25 cellular contexts compared by ENCODE assay signal in genomic region chr1:9904571-9904970, GRCh38. TPM values are rescaled to one million over a fixed set of nuclear protein-coding genes. Genes with fewer than 3 reads are reported as not detected.
DNase-seq lines count a peak whose midpoint lies in the region; ATAC-seq and TF ChIP-seq lines count a peak whose summit lies in the region.
"Had no signal": no experiment of that assay in that cellular context is flagged by ENCODE, and none has a peak within 500 bp of the region (broad histone marks: within the 10 kb centered on the region; RNA-seq: fewer than 3 reads in every experiment).

No MANE protein-coding gene starts in this region.

- TF ChIP-seq POLR2A in IMR-90 (IDR thresholded peaks at IDR 0.05; ENCODE audit: low read depth, low read length) = no peak

- no peak for TF ChIP-seq RAD21 in IMR-90 (IDR thresholded peaks at IDR 0.05; ENCODE audit: low read length)

- dilution Hi-C loops in IMR-90 (cut with HindIII; ENCODE audit: low sequenced_read_pairs, unreplicated experiment) = no loop called here

- H3K4me1 Mint-ChIP-seq in activated CD4-positive, alpha-beta memory T cell treated with anti-CD3 and anti-CD28 coated beads for 36 hours (ENCODE audit: low read depth) = peaks cover 48% of the 10 kb centered on the region
- H3K4me1 Mint-ChIP-seq in activated CD4-positive, alpha-beta memory T cell treated with anti-CD3 and anti-CD28 coated beads, Interleukin-2, amount 10 ng/mL, durations not matched to agents 7 days and 5 days = peaks cover 44% of the 10 kb centered on the region

- H4K91ac ChIP-seq in IMR-90 (ENCODE audit: insufficient read depth, low read depth, low read length) = no peak overlapping the region

- H4K8ac ChIP-seq in IMR-90 (ENCODE audit: low read depth in 2 of 2, low read length in 2 of 2) = no peak overlapping the region

- no peaks in the 10 kb centered on the region for H3K27me3 Mint-ChIP-seq in activated CD4-positive, alpha-beta memory T cell treated with anti-CD3 and anti-CD28 coated beads for 36 hours
- peaks cover 3% of the 10 kb centered on the region for H3K27me3 Mint-ChIP-seq in activated CD4-positive, alpha-beta memory T cell treated with anti-CD3 and anti-CD28 coated beads, Interleukin-2, amount 10 ng/mL, durations not matched to agents 7 days and 5 days
- H3K27me3 Mint-ChIP-seq: activated naive CD8-positive, alpha-beta T cell treated with anti-CD3 and anti-CD28 coated beads for 36 hours; B cell; effector memory CD8-positive, alpha-beta T cell had no signal

- WGBS in IMR-90 (ENCODE audit: extremely low coverage in 2 of 2, insufficient read length in 1 of 2), 2 experiments = no CpG with 5 or more reads among the region's 3 CpGs

- ATAC-seq in IMR-90 (ENCODE audit: low read depth) (peak; percentile 35; the same call in 1 of the 2 replicates), GM21367 (IDR thresholded peaks at IDR 0.05; ENCODE audit: unreplicated experiment) (no peak), HG02840 (IDR thresholded peaks at IDR 0.05; ENCODE audit: low FRiP score, unreplicated experiment) (no peak)
- ATAC-seq: effector memory CD8-positive, alpha-beta T cell had no signal

- H3K4me3 Mint-ChIP-seq in activated CD4-positive, alpha-beta memory T cell treated with anti-CD3 and anti-CD28 coated beads for 36 hours = no peak overlapping the region
- H3K4me3 Mint-ChIP-seq in activated CD4-positive, alpha-beta memory T cell treated with anti-CD3 and anti-CD28 coated beads, Interleukin-2, amount 10 ng/mL, durations not matched to agents 7 days and 5 days = no peak overlapping the region
- H3K4me3 Mint-ChIP-seq: activated naive CD8-positive, alpha-beta T cell treated with anti-CD3 and anti-CD28 coated beads for 36 hours; B cell; effector memory CD8-positive, alpha-beta T cell had no signal

- intact Hi-C loops in activated CD4-positive, alpha-beta memory T cell treated with anti-CD3 and anti-CD28 coated beads for 36 hours (cut with micrococcal nuclease) = loop anchor here (1.0 to 5.0 kb wide), 4 partner anchors 39 to 608 kb away; partner anchors contain the start of genes LZIC and NMNAT1
- intact Hi-C loops in IMR-90 (cut with micrococcal nuclease) = no loop called here

- peak overlapping the region; percentile 39 for H2AK9ac ChIP-seq in IMR-90 (replicated peaks; ENCODE audit: low read depth, low read length, poor library complexity)

- H3K27ac ChIP-seq in IMR-90 (ENCODE audit: insufficient read depth, low read length) (no peak overlapping the region), brain microvascular endothelial cell (peak overlapping the region; percentile 22)
- H3K27ac ChIP-seq: prostate gland, skin epidermis, thyroid gland had no signal

- DNase-seq in activated CD4-positive, alpha-beta memory T cell treated with anti-CD3 and anti-CD28 coated beads for 36 hours = no peak
- DNase-seq in activated CD4-positive, alpha-beta memory T cell treated with anti-CD3 and anti-CD28 coated beads, Interleukin-2, amount 10 ng/mL, durations not matched to agents 7 days and 5 days = no peak
- peak; percentile 54 for DNase-seq in IMR-90
- peak; percentile 48 for DNase-seq in brain microvascular endothelial cell
- peak; percentile 32 for DNase-seq in non-pigmented ciliary epithelial cell (ENCODE audit: low read depth)
- DNase-seq in kidney tubule cell (ENCODE audit: low spot score) = no peak
- DNase-seq: activated CD4-positive, alpha-beta T cell treated with anti-CD3 and anti-CD28 coated beads for 1 hour; activated naive CD8-positive, alpha-beta T cell treated with anti-CD3 and anti-CD28 coated beads for 36 hours; COR-L47; DMS79; effector memory CD8-positive, alpha-beta T cell; esophagus squamous epithelium; NCI-H1048; NCI-H187 treated with DMSO at 0.1 percent for 48 hours; NCI-H2227 treated with DMSO at 0.1 percent for 48 hours; NCI-H748 treated with DMSO at 0.1 percent for 48 hours; SHP77; stimulated activated naive CD4-positive, alpha-beta T cell; thyroid gland had no signal

- TF ChIP-seq CTCF in IMR-90 (conservative IDR thresholded peaks at IDR 0.05; ENCODE audit: low read depth, low read length) (no peak), brain microvascular endothelial cell (IDR thresholded peaks at IDR 0.05; ENCODE audit: low read depth, low read length, missing control alignments) (no peak)

- H3K79me1 ChIP-seq in IMR-90 (ENCODE audit: low read depth in 1 of 2, low read length in 2 of 2) = peaks cover 47 to 73% of the 10 kb centered on the region in 2 experiments

- peak overlapping the region; percentile 24; the same call in 1 of the 2 replicates for H3K4ac ChIP-seq in IMR-90 (ENCODE audit: low read depth, low read length)

- H3K27ac Mint-ChIP-seq in activated CD4-positive, alpha-beta memory T cell treated with anti-CD3 and anti-CD28 coated beads for 36 hours = peak overlapping the region; percentile 75
- no peak overlapping the region for H3K27ac Mint-ChIP-seq in activated CD4-positive, alpha-beta memory T cell treated with anti-CD3 and anti-CD28 coated beads, Interleukin-2, amount 10 ng/mL, durations not matched to agents 7 days and 5 days
- H3K27ac Mint-ChIP-seq: activated naive CD8-positive, alpha-beta T cell treated with anti-CD3 and anti-CD28 coated beads for 36 hours; B cell had no signal

- no TSS peak for BruUV-seq in IMR-90 (replicated peaks; lab: Mats Ljungman, UMichigan)

- H3K9me1 ChIP-seq in IMR-90 (ENCODE audit: insufficient read depth, low read length) = peaks cover 18% of the 10 kb centered on the region

- H3K4me3 ChIP-seq in IMR-90 (ENCODE audit: insufficient read depth, low read depth, low read length) (no peak overlapping the region), brain microvascular endothelial cell (ENCODE audit: low read depth, low read length) (no peak overlapping the region)
- H3K4me3 ChIP-seq: esophagus squamous epithelium, prostate gland, skin epidermis, thyroid gland had no signal

- peak overlapping the region; percentile 3 for H3K14ac ChIP-seq in IMR-90 (replicated peaks; ENCODE audit: low read depth, low read length)

- H3K27me3 ChIP-seq in IMR-90 (ENCODE audit: control insufficient read depth, insufficient read depth, low read length) = no peaks in the 10 kb centered on the region
- H3K27me3 ChIP-seq in brain microvascular endothelial cell (replicated peaks) = no peaks in the 10 kb centered on the region
- H3K27me3 ChIP-seq: esophagus squamous epithelium, thyroid gland had no signal

- H3K18ac ChIP-seq in IMR-90 (ENCODE audit: low read depth, low read length) = no peak overlapping the region

- no peak overlapping the region for H3K9ac ChIP-seq in IMR-90 (ENCODE audit: low read depth, low read length)

- POLR2A ChIA-PET in activated CD4-positive, alpha-beta memory T cell treated with anti-CD3 and anti-CD28 coated beads for 36 hours (lab: Charles Lee) = interaction anchor here (0.5 to 2.0 kb wide), 6 partner anchors 39 to 394 kb away, joined by 3 to 13 read pairs (median 4); partner anchors contain the start of genes LZIC and NMNAT1
- POLR2A ChIA-PET in activated CD4-positive, alpha-beta memory T cell treated with anti-CD3 and anti-CD28 coated beads, Interleukin-2, amount 10 ng/mL, durations not matched to agents 7 days and 5 days (lab: Charles Lee) = interaction anchor here (1.2 to 1.3 kb wide), 2 partner anchors 15 to 39 kb away, joined by 3 read pairs; partner anchors contain the start of gene NMNAT1
- POLR2A ChIA-PET in IMR-90 (lab: Charles Lee; ENCODE audit: unreplicated experiment) = interaction anchor here (0.5 kb wide), 1 partner anchor 46 kb away, joined by 4 read pairs; no protein-coding TSS in a partner anchor

- no peaks in the 10 kb centered on the region for H3K36me3 Mint-ChIP-seq in activated CD4-positive, alpha-beta memory T cell treated with anti-CD3 and anti-CD28 coated beads for 36 hours
- H3K36me3 Mint-ChIP-seq in activated CD4-positive, alpha-beta memory T cell treated with anti-CD3 and anti-CD28 coated beads, Interleukin-2, amount 10 ng/mL, durations not matched to agents 7 days and 5 days (ENCODE audit: low read depth) = no peaks in the 10 kb centered on the region
- H3K36me3 Mint-ChIP-seq: activated naive CD8-positive, alpha-beta T cell treated with anti-CD3 and anti-CD28 coated beads for 36 hours had no signal

- CTCF ChIA-PET in activated CD4-positive, alpha-beta memory T cell treated with anti-CD3 and anti-CD28 coated beads for 36 hours (lab: Charles Lee) = interaction anchor here (0.5 to 1.8 kb wide), 8 partner anchors 11 to 306 kb away, joined by 3 to 15 read pairs (median 5); partner anchors contain the start of genes KIF1B, LZIC and NMNAT1
- CTCF ChIA-PET in activated CD4-positive, alpha-beta memory T cell treated with anti-CD3 and anti-CD28 coated beads, Interleukin-2, amount 10 ng/mL, durations not matched to agents 7 days and 5 days (lab: Charles Lee) = interaction anchor here (0.7 to 1.1 kb wide), 3 partner anchors 11 to 38 kb away, joined by 3 to 4 read pairs (median 3); no protein-coding TSS in a partner anchor
- CTCF ChIA-PET in IMR-90 (lab: Yijun Ruan, JAX) = interaction anchor here (0.7 kb wide), 1 partner anchor 13 kb away, joined by 3 read pairs; no protein-coding TSS in a partner anchor

- no peak overlapping the region for H4K5ac ChIP-seq in IMR-90 (ENCODE audit: low read depth, low read length)

- H2AFZ ChIP-seq in IMR-90 (replicated peaks; ENCODE audit: low read length, poor library complexity) = no peak overlapping the region

- H2AK5ac ChIP-seq in IMR-90 (ENCODE audit: low read depth, low read length) = 0 out of 2 replicates have a peak overlapping the region, but pooled peaks have one; percentile 7

- peaks cover 8% of the 10 kb centered on the region for H3K4me1 ChIP-seq in IMR-90 (ENCODE audit: control insufficient read depth, insufficient read depth, low read length)

- H4K20me1 ChIP-seq in IMR-90 (ENCODE audit: insufficient read depth, low read length) = no peaks in the 10 kb centered on the region; the same call in 1 of the 2 replicates

- no peaks in the 10 kb centered on the region for H3K9me3 ChIP-seq in IMR-90 (ENCODE audit: control insufficient read depth, insufficient read depth, low read length)
- H3K9me3 ChIP-seq: esophagus squamous epithelium, prostate gland, thyroid gland had no signal

- no peaks in the 10 kb centered on the region for H3K9me3 Mint-ChIP-seq in activated CD4-positive, alpha-beta memory T cell treated with anti-CD3 and anti-CD28 coated beads for 36 hours
- H3K9me3 Mint-ChIP-seq in activated CD4-positive, alpha-beta memory T cell treated with anti-CD3 and anti-CD28 coated beads, Interleukin-2, amount 10 ng/mL, durations not matched to agents 7 days and 5 days = no peaks in the 10 kb centered on the region
- H3K9me3 Mint-ChIP-seq: activated naive CD8-positive, alpha-beta T cell treated with anti-CD3 and anti-CD28 coated beads for 36 hours; effector memory CD8-positive, alpha-beta T cell; nephron had no signal

- H2BK5ac ChIP-seq in IMR-90 (ENCODE audit: low read depth, low read length, poor library complexity, severe bottlenecking) = peak overlapping the region; percentile 21

- no peak overlapping the region; the same call in 1 of the 2 replicates for H2BK120ac ChIP-seq in IMR-90 (ENCODE audit: low read depth, low read length)

- H2BK15ac ChIP-seq in IMR-90 (ENCODE audit: low read depth, low read length) = peak overlapping the region; percentile 34; the same call in 1 of the 3 replicates

- H3K36me3 ChIP-seq in IMR-90 (ENCODE audit: control insufficient read depth, insufficient read depth, low read length) (no peaks in the 10 kb centered on the region), brain microvascular endothelial cell (replicated peaks) (no peaks in the 10 kb centered on the region)
- H3K36me3 ChIP-seq: esophagus squamous epithelium, prostate gland, thyroid gland had no signal

- peak overlapping the region; percentile 42; the same call in 1 of the 2 replicates for H3K23ac ChIP-seq in IMR-90 (ENCODE audit: low read depth, low read length)

- no peak overlapping the region for H3K56ac ChIP-seq in IMR-90 (ENCODE audit: extremely low read depth, insufficient read depth, low read length)

- H3K4me2 ChIP-seq in IMR-90 (ENCODE audit: low read depth, low read length) = no peak overlapping the region

- in situ Hi-C loops in IMR-90 (cut with MboI; ENCODE audit: low sequenced_read_pairs) = no loop called here
- in situ Hi-C loops in brain microvascular endothelial cell (cut with HindIII; ENCODE audit: low pct_ligation_motif_present, low sequenced_read_pairs) = no loop called here

- peak overlapping the region; percentile 16; the same call in 1 of the 2 replicates for H2BK20ac ChIP-seq in IMR-90 (ENCODE audit: low read depth, low read length)

RNA-seq across cellular contexts. Expression of gene CTNNBIP1, which starts 5.5 kb away (rescaled TPM):
- total RNA-seq in activated CD4-positive, alpha-beta memory T cell treated with anti-CD3 and anti-CD28 coated beads for 36 hours = 10 to 100 TPM; 11.0 to 13.2 TPM
- 10 to 100 TPM; 10.8 to 12.7 TPM for total RNA-seq in activated CD4-positive, alpha-beta memory T cell treated with anti-CD3 and anti-CD28 coated beads, Interleukin-2, amount 10 ng/mL, durations not matched to agents 7 days and 5 days
- 24.7 and 41.9 TPM in 2 replicates for total RNA-seq in IMR-90 (2012; rRNA removed)
- polyA plus RNA-seq in IMR-90 (2012; rRNA removed) = 28.4 and 28.5 TPM in 2 replicates
- polyA plus RNA-seq in IMR-90 (2012; cell fraction: cytosol; rRNA removed) = 11.9 and 21.4 TPM in 2 replicates
- 15.7 and 18.8 TPM in 2 replicates for polyA plus RNA-seq in IMR-90 (2012; cell fraction: nucleus; rRNA removed; ENCODE audit: low replicate concordance)

RNA-seq across cellular contexts. Expression of gene LZIC, which starts 38.6 kb away (rescaled TPM):
- 10 to 100 TPM; 22.0 to 22.8 TPM for total RNA-seq in activated CD4-positive, alpha-beta memory T cell treated with anti-CD3 and anti-CD28 coated beads for 36 hours
- 10 to 100 TPM; 25.2 to 26.5 TPM for total RNA-seq in activated CD4-positive, alpha-beta memory T cell treated with anti-CD3 and anti-CD28 coated beads, Interleukin-2, amount 10 ng/mL, durations not matched to agents 7 days and 5 days
- 19.0 and 37.2 TPM in 2 replicates for total RNA-seq in IMR-90 (2012; rRNA removed)
- 8.7 and 11.6 TPM in 2 replicates for polyA plus RNA-seq in IMR-90 (2012; rRNA removed)
- 1.5 and 2.7 TPM in 2 replicates for polyA plus RNA-seq in IMR-90 (2012; cell fraction: cytosol; rRNA removed)
- polyA plus RNA-seq in IMR-90 (2012; cell fraction: nucleus; rRNA removed; ENCODE audit: low replicate concordance) = 0.40 and 4.7 TPM in 2 replicates

RNA-seq across cellular contexts. Expression of gene NMNAT1, which starts 38.7 kb away (rescaled TPM):
- total RNA-seq in activated CD4-positive, alpha-beta memory T cell treated with anti-CD3 and anti-CD28 coated beads for 36 hours = 1 to 10 TPM; 7.8 to 9.9 TPM
- 1 to 10 TPM; 5.6 to 6.2 TPM for total RNA-seq in activated CD4-positive, alpha-beta memory T cell treated with anti-CD3 and anti-CD28 coated beads, Interleukin-2, amount 10 ng/mL, durations not matched to agents 7 days and 5 days
- total RNA-seq in IMR-90 (2012; rRNA removed) = 11.7 and 11.9 TPM in 2 replicates
- 7.8 and 9.1 TPM in 2 replicates for polyA plus RNA-seq in IMR-90 (2012; rRNA removed)
- polyA plus RNA-seq in IMR-90 (2012; cell fraction: cytosol; rRNA removed) = 3.7 and 4.9 TPM in 2 replicates
- polyA plus RNA-seq in IMR-90 (2012; cell fraction: nucleus; rRNA removed; ENCODE audit: low replicate concordance) = 3.2 and 7.2 TPM in 2 replicates

Comparison
In these comparisons a context has a peak if more than half of its experiments do, and no peak if none do; other contexts are left out.
1. DNase-seq: peak in IMR-90 (single experiment), brain microvascular endothelial cell (single experiment) and non-pigmented ciliary epithelial cell (single experiment); none in activated CD4-positive, alpha-beta memory T cell treated with anti-CD3 and anti-CD28 coated beads for 36 hours (single experiment), activated CD4-positive, alpha-beta memory T cell treated with anti-CD3 and anti-CD28 coated beads, Interleukin-2, amount 10 ng/mL, durations not matched to agents 7 days and 5 days (single experiment) and kidney tubule cell (single experiment).